8 cellular contexts compared by ENCODE assay signal in genomic region chr22:23539135-23539838, GRCh38. TPM values are rescaled to one million over a fixed set of nuclear protein-coding genes. Genes with fewer than 3 reads are reported as not detected.
DNase-seq lines count a peak whose midpoint lies in the region; ATAC-seq and TF ChIP-seq lines count a peak whose summit lies in the region.

No MANE protein-coding gene starts in this region.

- whole genome bisulfite sequencing in suprapubic skin: 26% methylated on average over 20 of the region's 21 CpGs

- H3K4me3 ChIP-seq in ACC112 (ENCODE audit: low read depth, low read length) (no peak overlapping the region), RWPE2 (ENCODE audit: severe bottlenecking) (no peak overlapping the region), suprapubic skin (no peak overlapping the region)

- no peak overlapping the region for H3K27ac ChIP-seq in ACC112 (ENCODE audit: low read depth, low read length)
- no peak overlapping the region for H3K27ac ChIP-seq in RWPE2 (ENCODE audit: poor library complexity, severe bottlenecking)
- no peak overlapping the region for H3K27ac ChIP-seq in suprapubic skin

- H3K79me2 ChIP-seq in ACC112 (ENCODE audit: control insufficient read depth, insufficient read depth, low read length, unreplicated experiment): no peaks in the 10 kb centered on the region

- peak; percentile 50 for ATAC-seq in GM18868 (IDR thresholded peaks at IDR 0.05; ENCODE audit: unreplicated experiment)
- ATAC-seq in RWPE2 (ENCODE audit: low read depth): peak; percentile 89

- H3K36me3 Mint-ChIP-seq in osteocyte (ENCODE audit: unreplicated experiment): no peaks in the 10 kb centered on the region

- TF ChIP-seq EP300 in suprapubic skin (IDR thresholded peaks at IDR 0.05): no peak

- H3K4me1 ChIP-seq in ACC112 (ENCODE audit: control insufficient read depth, insufficient read depth, low read length, unreplicated experiment) (no peaks in the 10 kb centered on the region), RWPE2 (ENCODE audit: insufficient read depth, poor library complexity, severe bottlenecking) (no peaks in the 10 kb centered on the region), suprapubic skin (peaks cover 21% of the 10 kb centered on the region)

- DNase-seq in RWPE2 (ENCODE audit: low spot score): no peak
- DNase-seq in activated effector memory CD4-positive, alpha-beta T cell treated with Interleukin-2 at 50 U/mL for 16 hours: peak; percentile 62
- DNase-seq in foreskin melanocyte: peak; percentile 65
- DNase-seq in osteocyte (ENCODE audit: extremely low spot score, unreplicated experiment): no peak
- peak; percentile 79 to 84 for DNase-seq in suprapubic skin (ENCODE audit: low spot score in 2 of 2)

- no peaks in the 10 kb centered on the region for H3K36me3 ChIP-seq in ACC112 (ENCODE audit: insufficient read depth, low read length)
- no peaks in the 10 kb centered on the region for H3K36me3 ChIP-seq in RWPE2 (ENCODE audit: low read depth)
- H3K36me3 ChIP-seq in suprapubic skin: no peaks in the 10 kb centered on the region

- peak; percentile 99 for TF ChIP-seq CTCF in LNCAP (IDR thresholded peaks at IDR 0.05)
- TF ChIP-seq CTCF in RWPE2 (IDR thresholded peaks at IDR 0.05; ENCODE audit: poor library complexity, severe bottlenecking): peak; percentile 87
- peak; percentile 78 for TF ChIP-seq CTCF in osteocyte (IDR thresholded peaks at IDR 0.05)
- peak; percentile 87 to 93 for TF ChIP-seq CTCF in suprapubic skin (IDR thresholded peaks at IDR 0.05)

- H3K27me3 ChIP-seq in ACC112 (ENCODE audit: insufficient read depth, low read length) (no peaks in the 10 kb centered on the region), RWPE2 (ENCODE audit: insufficient read depth, poor library complexity, severe bottlenecking) (no peaks in the 10 kb centered on the region), suprapubic skin (no peaks in the 10 kb centered on the region)

- H3K9me3 ChIP-seq in RWPE2 (ENCODE audit: severe bottlenecking) (no peaks in the 10 kb centered on the region), suprapubic skin (no peaks in the 10 kb centered on the region)

- no peaks in the 10 kb centered on the region for H3K9me3 Mint-ChIP-seq in osteocyte (ENCODE audit: unreplicated experiment)

- H2AFZ ChIP-seq in ACC112 (ENCODE audit: low read length, unreplicated experiment): peak overlapping the region; percentile 60

- no peak overlapping the region for H3K4me3 Mint-ChIP-seq in osteocyte (ENCODE audit: unreplicated experiment)

- TF ChIP-seq POLR2A in suprapubic skin (IDR thresholded peaks at IDR 0.05): no peak

- peaks cover 10% of the 10 kb centered on the region for H3K27me3 Mint-ChIP-seq in osteocyte (ENCODE audit: unreplicated experiment)

- no peak overlapping the region for H3K27ac Mint-ChIP-seq in osteocyte (ENCODE audit: unreplicated experiment)

- peaks cover 2% of the 10 kb centered on the region for H3K4me1 Mint-ChIP-seq in osteocyte (ENCODE audit: unreplicated experiment)

RNA-seq across cellular contexts. Expression of gene IGLL1, which starts 40.8 kb away (rescaled TPM):
- total RNA-seq in osteocyte: not detected in 2 replicates
- not detected for total RNA-seq in suprapubic skin

Comparison
In these comparisons a context has a peak if more than half of its experiments do, and no peak if none do; other contexts are left out.
1. DNase-seq: peak in activated effector memory CD4-positive, alpha-beta T cell treated with Interleukin-2 at 50 U/mL for 16 hours (single experiment), foreskin melanocyte (single experiment) and suprapubic skin (2 of 2); none in RWPE2 (single experiment) and osteocyte (single experiment).
2. Peak in every context shown above with its lines, with median percentiles within 50 percentile points of each other: CTCF ChIP-seq.